In the genomic region with DNA sequence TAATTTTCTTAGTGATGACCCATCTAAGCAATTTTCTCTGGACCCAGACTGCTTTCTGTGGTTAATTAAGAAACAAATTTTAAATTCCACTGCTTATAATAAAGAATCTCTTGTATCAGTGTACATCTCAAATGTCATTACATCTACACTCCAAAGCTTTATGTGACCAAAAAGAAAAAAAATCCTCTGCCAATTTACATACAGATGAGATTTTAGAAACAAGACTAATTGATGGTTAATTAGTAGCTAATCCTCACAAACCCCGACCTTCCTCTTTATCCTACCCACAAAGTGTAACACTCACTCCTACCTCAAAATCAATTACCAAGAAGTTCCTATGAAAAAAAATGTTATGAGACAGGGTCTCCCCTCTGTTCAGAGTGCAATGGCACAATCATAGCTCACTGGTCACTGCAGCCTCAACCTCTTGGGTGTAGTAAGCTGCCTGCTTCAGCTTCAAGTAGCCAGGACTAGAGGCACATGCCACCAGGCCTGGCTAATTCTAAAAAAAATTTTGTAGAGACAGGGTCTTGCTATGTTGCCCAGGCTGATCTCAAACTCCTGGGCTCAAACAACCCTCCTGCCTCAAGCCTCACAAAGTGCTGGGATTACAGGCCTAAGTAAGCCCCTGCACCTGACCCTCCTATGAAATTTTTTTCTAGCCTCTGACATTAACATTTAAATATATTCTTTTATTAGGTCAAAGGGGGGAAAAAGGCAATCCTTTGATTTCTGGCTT, we compare ENCODE assay signal across 1 cellular context.
TF ChIP-seq lines count a peak whose summit lies in the region.

No MANE protein-coding gene starts in this region.

TF ChIP-seq in SK-N-SH treated with all-trans-retinoic acid at 6 μM for 48 hours, 23 proteins besides CTCF, POLR2A, EP300 and RAD21:
- no peak for TF ChIP-seq PATZ1 (CRISPR knock-in tag; IDR thresholded peaks at IDR 0.05; ENCODE audit: borderline replicate concordance)
- TF ChIP-seq ARNTL (CRISPR knock-in tag; IDR thresholded peaks at IDR 0.05; ENCODE audit: borderline replicate concordance, low read depth) = no peak
- no peak for TF ChIP-seq CSDC2 (CRISPR knock-in tag; IDR thresholded peaks at IDR 0.05)
- 0 out of 2 replicates have a peak, but pooled peaks have one; percentile 21 for TF ChIP-seq ISL1 (CRISPR knock-in tag; IDR thresholded peaks at IDR 0.05)
- TF ChIP-seq TCF4 (CRISPR knock-in tag; IDR thresholded peaks at IDR 0.05; ENCODE audit: borderline replicate concordance) = no peak
- TF ChIP-seq, protein P1, sequence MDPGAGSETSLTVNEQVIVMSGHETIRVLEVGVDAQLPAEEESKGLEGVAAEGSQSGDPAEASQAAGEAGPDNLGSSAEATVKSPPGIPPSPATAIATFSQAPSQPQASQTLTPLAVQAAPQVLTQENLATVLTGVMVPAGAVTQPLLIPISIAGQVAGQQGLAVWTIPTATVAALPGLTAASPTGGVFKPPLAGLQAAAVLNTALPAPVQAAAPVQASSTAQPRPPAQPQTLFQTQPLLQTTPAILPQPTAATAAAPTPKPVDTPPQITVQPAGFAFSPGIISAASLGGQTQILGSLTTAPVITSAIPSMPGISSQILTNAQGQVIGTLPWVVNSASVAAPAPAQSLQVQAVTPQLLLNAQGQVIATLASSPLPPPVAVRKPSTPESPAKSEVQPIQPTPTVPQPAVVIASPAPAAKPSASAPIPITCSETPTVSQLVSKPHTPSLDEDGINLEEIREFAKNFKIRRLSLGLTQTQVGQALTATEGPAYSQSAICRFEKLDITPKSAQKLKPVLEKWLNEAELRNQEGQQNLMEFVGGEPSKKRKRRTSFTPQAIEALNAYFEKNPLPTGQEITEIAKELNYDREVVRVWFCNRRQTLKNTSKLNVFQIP (CRISPR knock-in tag; IDR thresholded peaks at IDR 0.05; ENCODE audit: borderline replicate concordance, low read depth) = no peak
